Comparison of ENCODE assay signal across 8 cellular contexts in genomic region chr19:14517840-14518505, GRCh38. TPM values are rescaled to one million over a fixed set of nuclear protein-coding genes. Genes with fewer than 3 reads are reported as not detected.
DNase-seq lines count a peak whose midpoint lies in the region; ATAC-seq and TF ChIP-seq lines count a peak whose summit lies in the region.

TSS of gene DNAJB1 (minus strand) at chr19:14518397. CDS start at chr19:14518349, 48 bp downstream.

- intact Hi-C loops in activated CD8-positive, alpha-beta T cell treated with anti-CD3 and anti-CD28 coated beads for 36 hours (cut with micrococcal nuclease) = no loop called here

- POLR2A ChIA-PET in AG04450 (lab: Yijun Ruan, JAX) = interaction anchor here (0.6 to 2.8 kb wide), 16 partner anchors 8 to 1881 kb away, joined by 3 to 27 read pairs (median 4); partner anchors contain the start of genes ASF1B and GIPC1
- POLR2A ChIA-PET in activated CD8-positive, alpha-beta T cell treated with anti-CD3 and anti-CD28 coated beads for 36 hours (lab: Charles Lee) = interaction anchor here (0.6 to 3.5 kb wide), 10 partner anchors 9 to 99 kb away, joined by 3 to 23 read pairs (median 4); partner anchors contain the start of genes DDX39A, GIPC1, PKN1 and TECR

- no peaks in the 10 kb centered on the region for H3K9me3 Mint-ChIP-seq in activated CD8-positive, alpha-beta T cell treated with anti-CD3 and anti-CD28 coated beads for 36 hours

- peak within 1 kb of the TSS; percentile 81 for H3K4me3 Mint-ChIP-seq in activated CD8-positive, alpha-beta T cell treated with anti-CD3 and anti-CD28 coated beads for 36 hours

- no peaks in the 10 kb centered on the region for H3K27me3 ChIP-seq in AG04450 (ENCODE audit: control insufficient read depth, insufficient read depth, low read length)

- H3K27ac Mint-ChIP-seq in activated CD8-positive, alpha-beta T cell treated with anti-CD3 and anti-CD28 coated beads for 36 hours = peak within 1 kb of the TSS; percentile 95

- peaks cover 41% of the 10 kb centered on the region for H3K36me3 Mint-ChIP-seq in activated CD8-positive, alpha-beta T cell treated with anti-CD3 and anti-CD28 coated beads for 36 hours (ENCODE audit: low read depth)

- no peak for DNase-seq in AG04450 (ENCODE audit: low read depth, low spot score)
- peak; percentile 85 for DNase-seq in NCI-H226
- DNase-seq in activated CD8-positive, alpha-beta T cell treated with anti-CD3 and anti-CD28 coated beads for 36 hours = peak; percentile 68
- DNase-seq in epithelial cell of prostate (ENCODE audit: low read depth, low spot score) = no peak
- peak; percentile 74 for DNase-seq in middle frontal gyrus (ENCODE audit: extremely low spot score, low spot score)
- peak in 5 of 6 experiments; percentile 57 to 78 (median 70) for DNase-seq in stimulated activated naive CD4-positive, alpha-beta T cell (lab: John Stamatoyannopoulos, UW)

- H3K9me3 ChIP-seq in AG04450 (ENCODE audit: control insufficient read depth, insufficient read depth, low read length) = no peaks in the 10 kb centered on the region; the same call in 1 of the 2 replicates

- H3K4me3 ChIP-seq in AG04450 (ENCODE audit: low read depth, low read length) = peak within 1 kb of the TSS; percentile 94

- H3K27ac ChIP-seq in AG04450 (ENCODE audit: low read depth, low read length) (peak within 1 kb of the TSS; percentile 94), epithelial cell of prostate (peak within 1 kb of the TSS; percentile 98)

- CTCF ChIA-PET in AG04450 (lab: Charles Lee) = interaction anchor here (0.6 to 1.3 kb wide), 3 partner anchors 39 to 1699 kb away, joined by 3 read pairs; partner anchors contain the start of gene ASF1B
- CTCF ChIA-PET in activated CD8-positive, alpha-beta T cell treated with anti-CD3 and anti-CD28 coated beads for 36 hours (lab: Charles Lee) = interaction anchor here (1.1 to 1.8 kb wide), 6 partner anchors 8 to 38 kb away, joined by 3 to 8 read pairs (median 4); no protein-coding TSS in a partner anchor

- H3K27me3 Mint-ChIP-seq in activated CD8-positive, alpha-beta T cell treated with anti-CD3 and anti-CD28 coated beads for 36 hours = no peaks in the 10 kb centered on the region

- ATAC-seq in GM18511 (IDR thresholded peaks at IDR 0.05; ENCODE audit: unreplicated experiment) (peak; percentile 69), HG02943 (IDR thresholded peaks at IDR 0.05; ENCODE audit: low read depth, unreplicated experiment) (peak; percentile 62)
- peak; percentile 34 for ATAC-seq in activated CD8-positive, alpha-beta T cell treated with anti-CD3 and anti-CD28 coated beads for 36 hours

- peaks cover 65% of the 10 kb centered on the region for H3K4me1 Mint-ChIP-seq in activated CD8-positive, alpha-beta T cell treated with anti-CD3 and anti-CD28 coated beads for 36 hours (ENCODE audit: low read depth)

- no peak for TF ChIP-seq CTCF in AG04450 (IDR thresholded peaks at IDR 0.05; ENCODE audit: low read depth, low read length)
- TF ChIP-seq CTCF in activated CD8-positive, alpha-beta T cell treated with anti-CD3 and anti-CD28 coated beads for 36 hours (IDR thresholded peaks at IDR 0.05) = no peak

RNA-seq across cellular contexts. Expression of gene DNAJB1, which starts in this region (rescaled TPM):
- 80.6 and 88.3 TPM in 2 replicates for polyA plus RNA-seq in AG04450 (2011; rRNA removed)
- 48.1 and 49.1 TPM in 2 replicates for polyA minus RNA-seq in AG04450 (2011; rRNA and poly(A)+ RNA removed)
- 10 to 100 TPM; 52.0 to 59.6 TPM for total RNA-seq in activated CD8-positive, alpha-beta T cell treated with anti-CD3 and anti-CD28 coated beads for 36 hours

Comparison
In these comparisons a context has a peak if more than half of its experiments do, and no peak if none do; other contexts are left out.
1. DNase-seq: peak in NCI-H226 (single experiment), activated CD8-positive, alpha-beta T cell treated with anti-CD3 and anti-CD28 coated beads for 36 hours (single experiment), middle frontal gyrus (single experiment) and stimulated activated naive CD4-positive, alpha-beta T cell (5 of 6); none in AG04450 (single experiment) and epithelial cell of prostate (single experiment).
2. Peak in every context shown above with its lines, with median percentiles within 50 percentile points of each other: ATAC-seq.